Comparison of ENCODE assay signal across 31 cellular contexts in genomic region chr2:174524525-174524924, GRCh38. TPM values are rescaled to one million over a fixed set of nuclear protein-coding genes. Genes with fewer than 3 reads are reported as not detected.
DNase-seq lines count a peak whose midpoint lies in the region; ATAC-seq and TF ChIP-seq lines count a peak whose summit lies in the region.
"Had no signal": no experiment of that assay in that cellular context is flagged by ENCODE, and none has a peak within 500 bp of the region (broad histone marks: within the 10 kb centered on the region; RNA-seq: fewer than 3 reads in every experiment).

No MANE protein-coding gene starts in this region.

- no peak for DNase-seq in left ventricle myocardium superior
- no peak for DNase-seq in cardiac septum (ENCODE audit: low spot score)
- peak; percentile 63 for DNase-seq in NOMO-1 treated with dmso at 0.1 percent for 144 hours (lab: John Stamatoyannopoulos, UW; ENCODE audit: unreplicated experiment)
- DNase-seq in medulla oblongata (ENCODE audit: extremely low spot score), result peak; percentile 52
- DNase-seq in upper lobe of right lung, result no peak
- DNase-seq in stimulated activated CD4-positive, alpha-beta T cell treated with anti-CD3 and anti-CD28 coated beads, Interleukin-2, amount 100 ng/mL, for 24 hours, result no peak
- DNase-seq: activated CD4-positive, alpha-beta T cell treated with anti-CD3 and anti-CD28 coated beads for 36 hours; activated CD8-positive, alpha-beta memory T cell treated with anti-CD3 and anti-CD28 coated beads for 24 hours; activated effector memory CD4-positive, alpha-beta T cell treated with Interleukin-2 at 50 U/mL for 16 hours; activated T-cell treated with anti-CD3 and anti-CD28 coated beads for 4 hours; COR-L47; dermis blood vessel endothelial cell; DMS79; endodermal cell; GDM1; NCI-H1105 treated with DMSO at 0.1 percent for 48 hours; NCI-H187 treated with DMSO at 0.1 percent for 48 hours; NCI-H2171; NCI-H510A; nucleus accumbens; PC-9; sigmoid colon; transverse colon had no signal

- ATAC-seq in left ventricle myocardium superior, result peak; percentile 35
- ATAC-seq in upper lobe of right lung, result peak; percentile 76
- no peak for ATAC-seq in GM18502 (IDR thresholded peaks at IDR 0.05; ENCODE audit: poor library complexity, unreplicated experiment)
- ATAC-seq in HG02884 (IDR thresholded peaks at IDR 0.05; ENCODE audit: unreplicated experiment), result no peak
- ATAC-seq: activated CD4-positive, alpha-beta T cell treated with anti-CD3 and anti-CD28 coated beads for 36 hours; body of pancreas; stimulated activated effector memory CD8-positive, alpha-beta T cell treated with anti-CD3 and anti-CD28 coated beads, Interleukin-12 subunit alpha, Interleukin-12 subunit beta, amount 100 ng/mL, for 72 hours had no signal

- H3K27ac ChIP-seq in upper lobe of right lung, result no peak overlapping the region
- H3K27ac ChIP-seq: BLaER1, PC-9, prostate gland had no signal

- intact Hi-C loops in left ventricle myocardium superior (cut with micrococcal nuclease) (loop anchor here (10.0 kb wide), 1 partner anchor 60 kb away; no protein-coding TSS in a partner anchor), cardiac septum (cut with DNase I) (loop anchor here (5.0 kb wide), 1 partner anchor 57 kb away; no protein-coding TSS in a partner anchor), upper lobe of right lung (cut with DNase I) (no loop called here)

- H3K9me3 ChIP-seq in upper lobe of right lung, result no peaks in the 10 kb centered on the region
- H3K9me3 ChIP-seq: adrenal gland, body of pancreas, prostate gland, sigmoid colon, transverse colon had no signal

- no peak for TF ChIP-seq CTCF in upper lobe of right lung (IDR thresholded peaks at IDR 0.05)

- no peak overlapping the region for H3K4me3 ChIP-seq in upper lobe of right lung
- H3K4me3 ChIP-seq: adrenal gland, BLaER1, body of pancreas, PC-9, prostate gland, sigmoid colon, transverse colon had no signal

- H3K27me3 ChIP-seq in upper lobe of right lung, result no peaks in the 10 kb centered on the region
- H3K27me3 ChIP-seq: adrenal gland, BLaER1, body of pancreas, sigmoid colon, transverse colon had no signal

- H3K4me1 ChIP-seq in upper lobe of right lung, result no peaks in the 10 kb centered on the region
- H3K4me1 ChIP-seq: adrenal gland, body of pancreas, prostate gland, sigmoid colon, transverse colon had no signal

- no peaks in the 10 kb centered on the region for H3K36me3 ChIP-seq in upper lobe of right lung
- H3K36me3 ChIP-seq: adrenal gland, BLaER1, prostate gland, sigmoid colon, transverse colon had no signal

RNA-seq across cellular contexts. Expression of gene GPR155, which starts 37.7 kb away (rescaled TPM):
- total RNA-seq in left ventricle myocardium superior (16.6 TPM), cardiac septum (10.9 TPM), upper lobe of right lung (6.3 TPM)
- total RNA-seq: HT-29 had no signal

Comparison
In these comparisons a context has a peak if more than half of its experiments do, and no peak if none do; other contexts are left out.
1. ATAC-seq: peak in left ventricle myocardium superior (single experiment) and upper lobe of right lung (single experiment); none in GM18502 (single experiment) and HG02884 (single experiment).
2. DNase-seq: peak in NOMO-1 treated with dmso at 0.1 percent for 144 hours (single experiment) and medulla oblongata (single experiment); none in left ventricle myocardium superior (single experiment), cardiac septum (single experiment), upper lobe of right lung (single experiment) and stimulated activated CD4-positive, alpha-beta T cell treated with anti-CD3 and anti-CD28 coated beads, Interleukin-2, amount 100 ng/mL, for 24 hours (0 of 2).